ENCODE assay signal across 6 cellular contexts in the genomic region with DNA sequence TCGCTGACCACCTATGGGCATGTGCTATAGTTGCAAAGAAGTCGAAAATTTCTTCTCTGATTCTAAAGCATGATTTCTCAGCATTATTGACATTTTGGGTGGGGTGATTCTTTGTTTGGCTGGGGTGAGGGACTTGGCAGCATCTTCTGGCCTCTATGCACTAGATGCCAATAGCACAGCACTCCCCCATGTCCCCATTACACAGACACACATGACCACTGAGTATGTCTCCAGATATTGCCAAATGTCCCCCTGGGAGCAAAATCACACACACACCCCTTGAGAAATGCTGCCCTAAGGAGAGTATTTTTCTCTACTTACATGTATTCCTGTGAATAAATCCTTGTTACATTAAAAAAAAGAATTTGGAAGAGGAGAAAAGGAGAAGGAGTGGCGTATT.
"Had no signal": no experiment of that assay in that cellular context is flagged by ENCODE, and none has a peak within 500 bp of the region (broad histone marks: within the 10 kb centered on the region; RNA-seq: fewer than 3 reads in every experiment).

No MANE protein-coding gene starts in this region.

- H3K9me3 Mint-ChIP-seq: GM23338 had no signal

- FAIRE-seq: HTR-8/SVneo, K562 had no signal

- H3K4me3 ChIP-seq: GM23338, K562 had no signal

- DNase-seq: H7, HCEC 1CT, IMR-90 had no signal

- H3K4me2 ChIP-seq: GM23338 had no signal

- H3K4me3 Mint-ChIP-seq: GM23338 had no signal

- ATAC-seq: GM23338, K562 had no signal

- H2AFZ ChIP-seq: GM23338 had no signal

- H3K27ac Mint-ChIP-seq: GM23338 had no signal
